Comparison of ENCODE assay signal across 25 cellular contexts in genomic region chr7:13604178-13604577, GRCh38.
"Had no signal": no experiment of that assay in that cellular context is flagged by ENCODE, and none has a peak within 500 bp of the region (broad histone marks: within the 10 kb centered on the region; RNA-seq: fewer than 3 reads in every experiment).

No MANE protein-coding gene starts in this region.

- H3K4me3 ChIP-seq: cardiac muscle cell, K562, PC-9 had no signal

- H3K27ac Mint-ChIP-seq: activated B cell treated with CpG ODN at 0.5 μM for 24 hours; activated CD4-positive, alpha-beta memory T cell treated with anti-CD3 and anti-CD28 coated beads, Interleukin-2, amount 10 ng/mL, durations not matched to agents 7 days and 5 days; activated CD4-positive, alpha-beta T cell treated with anti-CD3 and anti-CD28 coated beads, Interleukin-2, amount 10 ng/mL, durations not matched to agents 7 days and 5 days; activated naive CD4-positive, alpha-beta T cell treated with anti-CD3 and anti-CD28 coated beads, Interleukin-2, amount 50 U/mL, for 24 hours; T-helper 17 cell had no signal

- H3K27ac ChIP-seq: cardiac muscle cell, PC-9 had no signal

- H3K36me3 ChIP-seq: cardiac muscle cell had no signal

- H3K4me1 Mint-ChIP-seq: activated B cell treated with CpG ODN at 0.5 μM for 24 hours; activated CD4-positive, alpha-beta memory T cell treated with anti-CD3 and anti-CD28 coated beads, Interleukin-2, amount 10 ng/mL, durations not matched to agents 7 days and 5 days; activated CD4-positive, alpha-beta T cell treated with anti-CD3 and anti-CD28 coated beads, Interleukin-2, amount 10 ng/mL, durations not matched to agents 7 days and 5 days; activated naive CD4-positive, alpha-beta T cell treated with anti-CD3 and anti-CD28 coated beads, Interleukin-2, amount 50 U/mL, for 24 hours; brain; T-helper 17 cell had no signal

- FAIRE-seq: K562 had no signal

- H3K27me3 Mint-ChIP-seq: activated B cell treated with CpG ODN at 0.5 μM for 24 hours; activated CD4-positive, alpha-beta memory T cell treated with anti-CD3 and anti-CD28 coated beads, Interleukin-2, amount 10 ng/mL, durations not matched to agents 7 days and 5 days; activated CD4-positive, alpha-beta T cell treated with anti-CD3 and anti-CD28 coated beads, Interleukin-2, amount 10 ng/mL, durations not matched to agents 7 days and 5 days; activated naive CD4-positive, alpha-beta T cell treated with anti-CD3 and anti-CD28 coated beads, Interleukin-2, amount 50 U/mL, for 24 hours; T-helper 17 cell had no signal

- H3K9me3 Mint-ChIP-seq: activated CD4-positive, alpha-beta memory T cell treated with anti-CD3 and anti-CD28 coated beads, Interleukin-2, amount 10 ng/mL, durations not matched to agents 7 days and 5 days had no signal

- H3K27me3 ChIP-seq: cardiac muscle cell had no signal

- DNase-seq: activated B cell treated with CpG ODN at 0.5 μM for 24 hours; activated CD4-positive, alpha-beta memory T cell treated with anti-CD3 and anti-CD28 coated beads, Interleukin-2, amount 10 ng/mL, durations not matched to agents 7 days and 5 days; activated CD4-positive, alpha-beta T cell treated with anti-CD3 and anti-CD28 coated beads for 1 hour; activated CD4-positive, alpha-beta T cell treated with anti-CD3 and anti-CD28 coated beads, Interleukin-2, amount 10 ng/mL, durations not matched to agents 7 days and 5 days; activated effector memory CD4-positive, alpha-beta T cell treated with Interleukin-2 at 50 U/mL for 16 hours; activated naive CD4-positive, alpha-beta T cell; activated T-cell treated with anti-CD3 and anti-CD28 coated beads for 4 hours; activated T-cell treated with anti-CD3 and anti-CD28 coated beads, Interleukin-2, amount 50 U/mL, for 48 hours; aorta; Karpas-422; NCI-H1048; NCI-H1436; NCI-H1694 treated with DMSO at 0.1 percent for 48 hours; NCI-H2029 treated with DMSO at 0.1 percent for 48 hours; NCI-H345; NCI-H510A; NCI-H526 treated with DMSO at 0.1 percent for 48 hours; PC-9; SIG-M5; T-helper 17 cell; T-helper 9 cell had no signal

- H3K36me3 Mint-ChIP-seq: activated naive CD4-positive, alpha-beta T cell treated with anti-CD3 and anti-CD28 coated beads, Interleukin-2, amount 50 U/mL, for 24 hours; brain had no signal

- ATAC-seq: K562, T-helper 17 cell had no signal

- H3K4me3 Mint-ChIP-seq: activated B cell treated with CpG ODN at 0.5 μM for 24 hours; activated CD4-positive, alpha-beta memory T cell treated with anti-CD3 and anti-CD28 coated beads, Interleukin-2, amount 10 ng/mL, durations not matched to agents 7 days and 5 days; activated CD4-positive, alpha-beta T cell treated with anti-CD3 and anti-CD28 coated beads, Interleukin-2, amount 10 ng/mL, durations not matched to agents 7 days and 5 days; activated naive CD4-positive, alpha-beta T cell treated with anti-CD3 and anti-CD28 coated beads, Interleukin-2, amount 50 U/mL, for 24 hours; brain; T-helper 17 cell had no signal
